Comparison of ENCODE assay signal across 23 cellular contexts in genomic region chr7:149859369-149859768, GRCh38.
"Had no signal": no experiment of that assay in that cellular context is flagged by ENCODE, and none has a peak within 500 bp of the region (broad histone marks: within the 10 kb centered on the region; RNA-seq: fewer than 3 reads in every experiment).

No MANE protein-coding gene starts in this region.

- H3K27me3 ChIP-seq: esophagus squamous epithelium, gastroesophageal sphincter, neural progenitor cell, spleen, upper lobe of left lung had no signal

- H3K27ac Mint-ChIP-seq: activated CD4-positive, alpha-beta T cell treated with anti-CD3 and anti-CD28 coated beads, Interleukin-2, amount 10 ng/mL, durations not matched to agents 7 days and 5 days; activated naive CD8-positive, alpha-beta T cell; naive B cell; neural progenitor cell had no signal

- H3K27me3 Mint-ChIP-seq: activated CD4-positive, alpha-beta T cell treated with anti-CD3 and anti-CD28 coated beads, Interleukin-2, amount 10 ng/mL, durations not matched to agents 7 days and 5 days; activated naive CD8-positive, alpha-beta T cell; naive B cell had no signal

- H3K4me3 Mint-ChIP-seq: activated CD4-positive, alpha-beta T cell treated with anti-CD3 and anti-CD28 coated beads, Interleukin-2, amount 10 ng/mL, durations not matched to agents 7 days and 5 days; activated naive CD8-positive, alpha-beta T cell; naive B cell; neural progenitor cell had no signal

- ATAC-seq: gastroesophageal sphincter, left colon had no signal

- H2AFZ ChIP-seq: neural progenitor cell had no signal

- H3K9me3 ChIP-seq: esophagus squamous epithelium, gastroesophageal sphincter, prostate gland, spleen, thoracic aorta, upper lobe of left lung had no signal

- H3K4me2 ChIP-seq: neural progenitor cell had no signal

- H3K4me1 ChIP-seq: prostate gland had no signal

- DNase-seq: activated CD4-positive, alpha-beta T cell treated with anti-CD3 and anti-CD28 coated beads, Interleukin-2, amount 10 ng/mL, durations not matched to agents 7 days and 5 days; activated CD4-positive, CD25-positive, alpha-beta regulatory T cell treated with anti-CD3 and anti-CD28 coated beads, Interleukin-2, amount 50 U/mL, for 72 hours; activated gamma-delta T cell treated with Interleukin-2 at 50 U/mL for 16 hours; activated T-cell treated with anti-CD3 and anti-CD28 coated beads, Interleukin-2, amount 50 U/mL, for 1 hour; amniotic stem cell; esophagus squamous epithelium; head of caudate nucleus; islet precursor cell; left colon; mesenchymal stem cell; naive B cell; spleen; stimulated activated CD4-positive, alpha-beta T cell treated with anti-CD3 and anti-CD28 coated beads, Interleukin-4, amount 100 ng/mL, for 1 hour; stimulated activated naive CD4-positive, alpha-beta T cell treated with Interleukin-2 at 50 U/mL for 16 hours; SW 1271; upper lobe of left lung; WERI-Rb-1 had no signal

- H3K27ac ChIP-seq: coronary artery, esophagus squamous epithelium, gastroesophageal sphincter, neural progenitor cell, prostate gland, spleen, thoracic aorta, upper lobe of left lung, WERI-Rb-1 had no signal

- H3K36me3 ChIP-seq: neural progenitor cell, WERI-Rb-1 had no signal

- H3K9me3 Mint-ChIP-seq: activated CD4-positive, alpha-beta T cell treated with anti-CD3 and anti-CD28 coated beads, Interleukin-2, amount 10 ng/mL, durations not matched to agents 7 days and 5 days; naive B cell; neural progenitor cell had no signal

- H3K4me3 ChIP-seq: coronary artery, esophagus squamous epithelium, gastroesophageal sphincter, neural progenitor cell, prostate gland, spleen, thoracic aorta, upper lobe of left lung had no signal

- H3K9ac ChIP-seq: neural progenitor cell had no signal
